In the genomic region with DNA sequence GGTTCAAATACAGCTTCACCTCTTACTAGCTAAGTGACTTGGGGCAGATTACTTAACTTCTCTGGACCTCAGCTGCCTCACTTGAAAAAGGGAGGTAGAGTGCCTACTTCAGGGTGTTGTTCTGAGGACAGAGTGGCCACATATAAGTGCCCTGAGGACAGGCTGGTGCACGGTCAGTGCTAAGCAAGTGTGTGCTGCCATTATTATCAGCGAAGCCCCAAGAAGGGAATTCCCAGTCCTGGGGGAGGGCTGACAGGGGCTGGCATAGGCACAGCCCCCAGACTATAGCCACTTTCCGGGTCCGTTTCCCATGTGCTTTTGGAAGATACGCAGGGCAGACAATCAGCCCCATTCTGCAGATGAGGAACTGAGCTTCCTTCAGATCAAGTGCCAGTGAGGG, we compare ENCODE assay signal across 1 cellular context.
TF ChIP-seq lines count a peak whose summit lies in the region.

No MANE protein-coding gene starts in this region.

TF ChIP-seq in IMR-90, 13 proteins besides CTCF, POLR2A, EP300 and RAD21:
- TF ChIP-seq, protein P1, sequence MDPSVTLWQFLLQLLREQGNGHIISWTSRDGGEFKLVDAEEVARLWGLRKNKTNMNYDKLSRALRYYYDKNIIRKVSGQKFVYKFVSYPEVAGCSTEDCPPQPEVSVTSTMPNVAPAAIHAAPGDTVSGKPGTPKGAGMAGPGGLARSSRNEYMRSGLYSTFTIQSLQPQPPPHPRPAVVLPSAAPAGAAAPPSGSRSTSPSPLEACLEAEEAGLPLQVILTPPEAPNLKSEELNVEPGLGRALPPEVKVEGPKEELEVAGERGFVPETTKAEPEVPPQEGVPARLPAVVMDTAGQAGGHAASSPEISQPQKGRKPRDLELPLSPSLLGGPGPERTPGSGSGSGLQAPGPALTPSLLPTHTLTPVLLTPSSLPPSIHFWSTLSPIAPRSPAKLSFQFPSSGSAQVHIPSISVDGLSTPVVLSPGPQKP (IDR thresholded peaks at IDR 0.05; ENCODE audit: borderline replicate concordance, low read depth, low read length), result no peak
- TF ChIP-seq RFX5 (IDR thresholded peaks at IDR 0.05; ENCODE audit: low read depth, low read length) (no peak), NFE2L2 (IDR thresholded peaks at IDR 0.05; ENCODE audit: low read depth, low read length) (no peak), MAZ (IDR thresholded peaks at IDR 0.05; ENCODE audit: borderline replicate concordance, low read depth, low read length) (no peak), CEBPB (IDR thresholded peaks at IDR 0.05; ENCODE audit: low read depth, low read length) (no peak), MXI1 (IDR thresholded peaks at IDR 0.05; ENCODE audit: borderline replicate concordance, low read depth, low read length) (no peak), CHD1 (IDR thresholded peaks at IDR 0.05; ENCODE audit: low read depth, low read length) (no peak), FOS (IDR thresholded peaks at IDR 0.05; ENCODE audit: low read depth, low read length) (no peak), BHLHE40 (IDR thresholded peaks at IDR 0.05; ENCODE audit: low read depth, low read length) (no peak), SMC3 (IDR thresholded peaks at IDR 0.05; ENCODE audit: low read depth, low read length) (no peak), MAFK (IDR thresholded peaks at IDR 0.05; ENCODE audit: low read depth, low read length) (no peak), RCOR1 (IDR thresholded peaks at IDR 0.05; ENCODE audit: insufficient replicate concordance, low read length) (no peak)
- TF ChIP-seq, protein P2, sequence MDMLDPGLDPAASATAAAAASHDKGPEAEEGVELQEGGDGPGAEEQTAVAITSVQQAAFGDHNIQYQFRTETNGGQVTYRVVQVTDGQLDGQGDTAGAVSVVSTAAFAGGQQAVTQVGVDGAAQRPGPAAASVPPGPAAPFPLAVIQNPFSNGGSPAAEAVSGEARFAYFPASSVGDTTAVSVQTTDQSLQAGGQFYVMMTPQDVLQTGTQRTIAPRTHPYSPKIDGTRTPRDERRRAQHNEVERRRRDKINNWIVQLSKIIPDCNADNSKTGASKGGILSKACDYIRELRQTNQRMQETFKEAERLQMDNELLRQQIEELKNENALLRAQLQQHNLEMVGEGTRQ (IDR thresholded peaks at IDR 0.05; ENCODE audit: low read depth, low read length), result no peak
